ENCODE assay signal across 8 cellular contexts in genomic region chr7:135147899-135148721, GRCh38. TPM values are rescaled to one million over a fixed set of nuclear protein-coding genes. Genes with fewer than 3 reads are reported as not detected.
DNase-seq lines count a peak whose midpoint lies in the region; ATAC-seq and TF ChIP-seq lines count a peak whose summit lies in the region.

Gene TMEM140 (plus strand): TSS chr7:135148072. CDS start chr7:135164442, 16,370 bp downstream.

- TF ChIP-seq POLR2A in lower leg skin (IDR thresholded peaks at IDR 0.05) = peak in 1 of 2 donors; percentile 14

- DNase-seq in Ammon's horn (ENCODE audit: low spot score) (peak; percentile 82), T-helper 2 cell (peak in 3 of 5 experiments; percentile 41 to 91 (median 63)), lower leg skin (ENCODE audit: low spot score in 2 of 2) (no peak), T1000 (lab: John Stamatoyannopoulos, UW) (no peak)
- peak; percentile 78 for DNase-seq in central memory CD4-positive, alpha-beta T cell

- WGBS in lower leg skin, 2 donors = 33 to 45% methylated on average over 13 of the region's 13 CpGs

- ATAC-seq in GM19035 (IDR thresholded peaks at IDR 0.05; ENCODE audit: unreplicated experiment) = peak; percentile 72
- peak; percentile 76 for ATAC-seq in HG03175 (IDR thresholded peaks at IDR 0.05; ENCODE audit: unreplicated experiment)

- TF ChIP-seq CTCF in lower leg skin (IDR thresholded peaks at IDR 0.05) = no peak

- intact Hi-C loops in lower leg skin (cut with DNase I; ENCODE audit: low total_unique reads) = no loop called here

- H3K27ac ChIP-seq in temporal lobe (ENCODE audit: low read depth, low read length) = peak within 1 kb of the TSS; percentile 90

- H3K4me3 ChIP-seq in lower leg skin (ENCODE audit: low read depth, poor library complexity, severe bottlenecking) = peak within 1 kb of the TSS; percentile 18

RNA-seq across cellular contexts. Expression of gene TMEM140, which starts in this region (rescaled TPM):
- total RNA-seq in lower leg skin = 1 to 10 TPM; 4.3 to 8.6 (median 7.9) TPM
- 0.49 TPM for total RNA-seq in temporal lobe

Comparison
In these comparisons a context has a peak if more than half of its experiments do, and no peak if none do; other contexts are left out.
1. DNase-seq: peak in Ammon's horn (single experiment), T-helper 2 cell (3 of 5) and central memory CD4-positive, alpha-beta T cell (single experiment); none in lower leg skin (0 of 2) and T1000 (single experiment).